14 cellular contexts compared by ENCODE assay signal in genomic region chr5:38715671-38716070, GRCh38.
DNase-seq lines count a peak whose midpoint lies in the region; ATAC-seq and TF ChIP-seq lines count a peak whose summit lies in the region.
"Had no signal": no experiment of that assay in that cellular context is flagged by ENCODE, and none has a peak within 500 bp of the region (broad histone marks: within the 10 kb centered on the region; RNA-seq: fewer than 3 reads in every experiment).

No MANE protein-coding gene starts in this region.

- TF ChIP-seq CTCF in HCT116 (IDR thresholded peaks at IDR 0.05 in 2 of 3, conservative IDR thresholded peaks at IDR 0.05 in 1 of 3; ENCODE audit: borderline replicate concordance in 1 of 3, insufficient read depth in 1 of 3, low read depth in 2 of 3, low read length in 2 of 3) = no peak
- no peak for TF ChIP-seq CTCF in fibroblast of pulmonary artery (IDR thresholded peaks at IDR 0.05; ENCODE audit: low read length, missing control alignments)

- TF ChIP-seq RAD21 in HCT116 (IDR thresholded peaks at IDR 0.05; ENCODE audit: low read depth) = no peak

- peak; percentile 10 for DNase-seq in HCT116 (ENCODE audit: low read depth, low spot score)
- DNase-seq in NCI-H748 (lab: John Stamatoyannopoulos, UW; ENCODE audit: unreplicated experiment) = peak; percentile 90
- DNase-seq in fibroblast of pulmonary artery (ENCODE audit: low read depth) = peak; percentile 31
- DNase-seq in pulmonary artery endothelial cell (ENCODE audit: low read depth, low spot score) = peak; percentile 8
- no peak for DNase-seq in activated naive CD4-positive, alpha-beta T cell treated with anti-CD3 and anti-CD28 coated beads, Interleukin-2, amount 10 ng/mL, durations not matched to agents 7 days and 5 days
- DNase-seq: activated T-cell treated with anti-CD3 and anti-CD28 coated beads, Interleukin-2, amount 50 U/mL, for 1 hour; amniotic stem cell; CD8-positive, alpha-beta memory T cell; effector CD4-positive, alpha-beta T cell; NCI-H1092 treated with DMSO at 0.1 percent for 48 hours had no signal

- intact Hi-C loops in HCT116 (cut with micrococcal nuclease) = no loop called here

- H3K27me3 ChIP-seq in HCT116 (ENCODE audit: insufficient read depth, low read length) = no peaks in the 10 kb centered on the region

- no peaks in the 10 kb centered on the region for H3K4me1 ChIP-seq in HCT116 (ENCODE audit: control insufficient read depth in 1 of 2, insufficient read depth in 2 of 2, low read length in 2 of 2)

- H3K9ac ChIP-seq in HCT116 (ENCODE audit: low read length) = no peak overlapping the region

- H3K9me3 ChIP-seq in HCT116 (ENCODE audit: control insufficient read depth in 1 of 2, insufficient read depth in 1 of 2, low read depth in 1 of 2, low read length in 2 of 2) = no peaks in the 10 kb centered on the region

- ATAC-seq in HCT116 = no peak
- ATAC-seq in GM21723 (IDR thresholded peaks at IDR 0.05; ENCODE audit: unreplicated experiment) = no peak
- no peak for ATAC-seq in GM18505 (IDR thresholded peaks at IDR 0.05; ENCODE audit: unreplicated experiment)
- ATAC-seq: left lobe of liver had no signal

- H3K9me3 Mint-ChIP-seq in activated naive CD4-positive, alpha-beta T cell treated with anti-CD3 and anti-CD28 coated beads, Interleukin-2, amount 10 ng/mL, durations not matched to agents 7 days and 5 days = no peaks in the 10 kb centered on the region
- H3K9me3 Mint-ChIP-seq: CD8-positive, alpha-beta memory T cell had no signal

- no peak overlapping the region for H3K4me2 ChIP-seq in HCT116 (ENCODE audit: low read length)
- H3K4me2 ChIP-seq: smooth muscle cell had no signal

- H3K4me3 ChIP-seq in HCT116 (replicated peaks in 1 of 2; ENCODE audit: low read depth in 1 of 2, low read length in 2 of 2) (no peak overlapping the region), fibroblast of pulmonary artery (replicated peaks; ENCODE audit: low read depth, low read length) (no peak overlapping the region)
- H3K4me3 ChIP-seq: smooth muscle cell had no signal

- H3K27me3 Mint-ChIP-seq in activated naive CD4-positive, alpha-beta T cell treated with anti-CD3 and anti-CD28 coated beads, Interleukin-2, amount 10 ng/mL, durations not matched to agents 7 days and 5 days = no peaks in the 10 kb centered on the region

- BruUV-seq in HCT116 (replicated peaks; lab: Mats Ljungman, UMichigan) = no TSS peak

- CTCF ChIA-PET in HCT116 (lab: Charles Lee) = interaction anchor here (1.4 to 1.5 kb wide), 2 partner anchors 274 to 333 kb away, joined by 3 to 4 read pairs; no protein-coding TSS in a partner anchor
- CTCF ChIA-PET in activated naive CD4-positive, alpha-beta T cell treated with anti-CD3 and anti-CD28 coated beads, Interleukin-2, amount 10 ng/mL, durations not matched to agents 7 days and 5 days (lab: Charles Lee) = no interaction called here

- no peaks in the 10 kb centered on the region for H3K36me3 ChIP-seq in HCT116 (ENCODE audit: control insufficient read depth in 1 of 2, insufficient read depth in 2 of 2, low read length in 2 of 2)

- no peak overlapping the region for H3K27ac ChIP-seq in HCT116 (ENCODE audit: low read depth, low read length)

- no peak overlapping the region for H2AFZ ChIP-seq in HCT116 (ENCODE audit: low read depth, low read length, poor library complexity, severe bottlenecking)

- H3K4me3 Mint-ChIP-seq in activated naive CD4-positive, alpha-beta T cell treated with anti-CD3 and anti-CD28 coated beads, Interleukin-2, amount 10 ng/mL, durations not matched to agents 7 days and 5 days = no peak overlapping the region
- H3K4me3 Mint-ChIP-seq: CD8-positive, alpha-beta memory T cell had no signal

- RAD21 ChIA-PET in HCT116 (lab: Charles Lee; ENCODE audit: low non-redundant PET in 1 of 2, low total read pairs in 2 of 2, uncharacterized antibody in 2 of 2, unreplicated experiment in 2 of 2) = no interaction called here

- no peaks in the 10 kb centered on the region for H4K20me1 ChIP-seq in HCT116 (ENCODE audit: insufficient read depth)

- H3K9me2 ChIP-seq in HCT116 (ENCODE audit: insufficient read depth) = no peaks in the 10 kb centered on the region

- H3K27ac Mint-ChIP-seq in activated naive CD4-positive, alpha-beta T cell treated with anti-CD3 and anti-CD28 coated beads, Interleukin-2, amount 10 ng/mL, durations not matched to agents 7 days and 5 days = no peak overlapping the region
- H3K27ac Mint-ChIP-seq: CD8-positive, alpha-beta memory T cell had no signal

- no peaks in the 10 kb centered on the region for H3K4me1 Mint-ChIP-seq in activated naive CD4-positive, alpha-beta T cell treated with anti-CD3 and anti-CD28 coated beads, Interleukin-2, amount 10 ng/mL, durations not matched to agents 7 days and 5 days
- H3K4me1 Mint-ChIP-seq: CD8-positive, alpha-beta memory T cell had no signal

- no peaks in the 10 kb centered on the region for H3K36me3 Mint-ChIP-seq in activated naive CD4-positive, alpha-beta T cell treated with anti-CD3 and anti-CD28 coated beads, Interleukin-2, amount 10 ng/mL, durations not matched to agents 7 days and 5 days
- H3K36me3 Mint-ChIP-seq: CD8-positive, alpha-beta memory T cell had no signal

- TF ChIP-seq POLR2A in HCT116 (IDR thresholded peaks at IDR 0.05; ENCODE audit: borderline replicate concordance, extremely low read depth, insufficient read depth, insufficient read length) (no peak), GM18505 (IDR thresholded peaks at IDR 0.05; ENCODE audit: borderline replicate concordance, extremely low read depth, insufficient read depth, insufficient read length) (no peak)

- POLR2A ChIA-PET in HCT116 (lab: Charles Lee) = no interaction called here

- H3K79me2 ChIP-seq in HCT116 (ENCODE audit: insufficient read depth, low read length) = no peaks in the 10 kb centered on the region

TF ChIP-seq in HCT116, 20 proteins besides CTCF, POLR2A, EP300 and RAD21:
- TF ChIP-seq POLR2AphosphoS5 (IDR thresholded peaks at IDR 0.05; ENCODE audit: low read depth, low read length) (no peak), SRF (IDR thresholded peaks at IDR 0.05; ENCODE audit: low read depth) (no peak), CBX3 (IDR thresholded peaks at IDR 0.05; ENCODE audit: low read depth) (no peak), ZBTB33 (IDR thresholded peaks at IDR 0.05; ENCODE audit: extremely low read depth, insufficient replicate concordance, low read length) (no peak), REST (IDR thresholded peaks at IDR 0.05; ENCODE audit: low read depth) (no peak), ZFX (IDR thresholded peaks at IDR 0.05) (no peak), SIN3A (IDR thresholded peaks at IDR 0.05; ENCODE audit: low read depth) (no peak), ELF1 (IDR thresholded peaks at IDR 0.05; ENCODE audit: borderline replicate concordance, low read depth) (no peak), EZH2 (IDR thresholded peaks at IDR 0.05) (no peak), SP1 (IDR thresholded peaks at IDR 0.05; ENCODE audit: low read depth) (no peak)
TF ChIP-seq in HCT116: peak in this region for 0.
